Comparison of ENCODE assay signal across 1 cellular context in the genomic region with DNA sequence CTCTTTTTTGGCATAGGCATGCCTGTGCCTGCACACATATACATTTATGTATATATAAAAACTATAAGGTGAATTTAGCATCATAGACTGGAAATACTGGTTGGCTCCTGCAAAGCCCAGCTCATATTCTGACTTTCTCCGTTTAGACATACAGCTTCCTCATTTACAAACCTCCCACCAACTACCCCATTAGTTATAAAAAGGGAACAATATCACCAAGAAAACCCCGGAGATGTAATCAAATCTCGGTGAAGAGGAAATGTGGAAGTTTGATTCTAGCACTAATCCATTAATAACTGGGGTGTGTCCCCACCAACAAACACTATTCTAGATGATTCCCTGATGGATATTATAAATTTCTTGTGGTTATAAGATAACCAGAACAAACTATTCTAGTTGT.
TF ChIP-seq lines count a peak whose summit lies in the region.

No MANE protein-coding gene starts in this region.

TF ChIP-seq in GM23338, 12 proteins besides CTCF, POLR2A, EP300 and RAD21:
- TF ChIP-seq NANOG (IDR thresholded peaks at IDR 0.05; ENCODE audit: borderline replicate concordance), result no peak
- TF ChIP-seq, protein P1, sequence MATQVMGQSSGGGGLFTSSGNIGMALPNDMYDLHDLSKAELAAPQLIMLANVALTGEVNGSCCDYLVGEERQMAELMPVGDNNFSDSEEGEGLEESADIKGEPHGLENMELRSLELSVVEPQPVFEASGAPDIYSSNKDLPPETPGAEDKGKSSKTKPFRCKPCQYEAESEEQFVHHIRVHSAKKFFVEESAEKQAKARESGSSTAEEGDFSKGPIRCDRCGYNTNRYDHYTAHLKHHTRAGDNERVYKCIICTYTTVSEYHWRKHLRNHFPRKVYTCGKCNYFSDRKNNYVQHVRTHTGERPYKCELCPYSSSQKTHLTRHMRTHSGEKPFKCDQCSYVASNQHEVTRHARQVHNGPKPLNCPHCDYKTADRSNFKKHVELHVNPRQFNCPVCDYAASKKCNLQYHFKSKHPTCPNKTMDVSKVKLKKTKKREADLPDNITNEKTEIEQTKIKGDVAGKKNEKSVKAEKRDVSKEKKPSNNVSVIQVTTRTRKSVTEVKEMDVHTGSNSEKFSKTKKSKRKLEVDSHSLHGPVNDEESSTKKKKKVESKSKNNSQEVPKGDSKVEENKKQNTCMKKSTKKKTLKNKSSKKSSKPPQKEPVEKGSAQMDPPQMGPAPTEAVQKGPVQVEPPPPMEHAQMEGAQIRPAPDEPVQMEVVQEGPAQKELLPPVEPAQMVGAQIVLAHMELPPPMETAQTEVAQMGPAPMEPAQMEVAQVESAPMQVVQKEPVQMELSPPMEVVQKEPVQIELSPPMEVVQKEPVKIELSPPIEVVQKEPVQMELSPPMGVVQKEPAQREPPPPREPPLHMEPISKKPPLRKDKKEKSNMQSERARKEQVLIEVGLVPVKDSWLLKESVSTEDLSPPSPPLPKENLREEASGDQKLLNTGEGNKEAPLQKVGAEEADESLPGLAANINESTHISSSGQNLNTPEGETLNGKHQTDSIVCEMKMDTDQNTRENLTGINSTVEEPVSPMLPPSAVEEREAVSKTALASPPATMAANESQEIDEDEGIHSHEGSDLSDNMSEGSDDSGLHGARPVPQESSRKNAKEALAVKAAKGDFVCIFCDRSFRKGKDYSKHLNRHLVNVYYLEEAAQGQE (IDR thresholded peaks at IDR 0.05; ENCODE audit: unreplicated experiment), result no peak
- TF ChIP-seq, protein P2, sequence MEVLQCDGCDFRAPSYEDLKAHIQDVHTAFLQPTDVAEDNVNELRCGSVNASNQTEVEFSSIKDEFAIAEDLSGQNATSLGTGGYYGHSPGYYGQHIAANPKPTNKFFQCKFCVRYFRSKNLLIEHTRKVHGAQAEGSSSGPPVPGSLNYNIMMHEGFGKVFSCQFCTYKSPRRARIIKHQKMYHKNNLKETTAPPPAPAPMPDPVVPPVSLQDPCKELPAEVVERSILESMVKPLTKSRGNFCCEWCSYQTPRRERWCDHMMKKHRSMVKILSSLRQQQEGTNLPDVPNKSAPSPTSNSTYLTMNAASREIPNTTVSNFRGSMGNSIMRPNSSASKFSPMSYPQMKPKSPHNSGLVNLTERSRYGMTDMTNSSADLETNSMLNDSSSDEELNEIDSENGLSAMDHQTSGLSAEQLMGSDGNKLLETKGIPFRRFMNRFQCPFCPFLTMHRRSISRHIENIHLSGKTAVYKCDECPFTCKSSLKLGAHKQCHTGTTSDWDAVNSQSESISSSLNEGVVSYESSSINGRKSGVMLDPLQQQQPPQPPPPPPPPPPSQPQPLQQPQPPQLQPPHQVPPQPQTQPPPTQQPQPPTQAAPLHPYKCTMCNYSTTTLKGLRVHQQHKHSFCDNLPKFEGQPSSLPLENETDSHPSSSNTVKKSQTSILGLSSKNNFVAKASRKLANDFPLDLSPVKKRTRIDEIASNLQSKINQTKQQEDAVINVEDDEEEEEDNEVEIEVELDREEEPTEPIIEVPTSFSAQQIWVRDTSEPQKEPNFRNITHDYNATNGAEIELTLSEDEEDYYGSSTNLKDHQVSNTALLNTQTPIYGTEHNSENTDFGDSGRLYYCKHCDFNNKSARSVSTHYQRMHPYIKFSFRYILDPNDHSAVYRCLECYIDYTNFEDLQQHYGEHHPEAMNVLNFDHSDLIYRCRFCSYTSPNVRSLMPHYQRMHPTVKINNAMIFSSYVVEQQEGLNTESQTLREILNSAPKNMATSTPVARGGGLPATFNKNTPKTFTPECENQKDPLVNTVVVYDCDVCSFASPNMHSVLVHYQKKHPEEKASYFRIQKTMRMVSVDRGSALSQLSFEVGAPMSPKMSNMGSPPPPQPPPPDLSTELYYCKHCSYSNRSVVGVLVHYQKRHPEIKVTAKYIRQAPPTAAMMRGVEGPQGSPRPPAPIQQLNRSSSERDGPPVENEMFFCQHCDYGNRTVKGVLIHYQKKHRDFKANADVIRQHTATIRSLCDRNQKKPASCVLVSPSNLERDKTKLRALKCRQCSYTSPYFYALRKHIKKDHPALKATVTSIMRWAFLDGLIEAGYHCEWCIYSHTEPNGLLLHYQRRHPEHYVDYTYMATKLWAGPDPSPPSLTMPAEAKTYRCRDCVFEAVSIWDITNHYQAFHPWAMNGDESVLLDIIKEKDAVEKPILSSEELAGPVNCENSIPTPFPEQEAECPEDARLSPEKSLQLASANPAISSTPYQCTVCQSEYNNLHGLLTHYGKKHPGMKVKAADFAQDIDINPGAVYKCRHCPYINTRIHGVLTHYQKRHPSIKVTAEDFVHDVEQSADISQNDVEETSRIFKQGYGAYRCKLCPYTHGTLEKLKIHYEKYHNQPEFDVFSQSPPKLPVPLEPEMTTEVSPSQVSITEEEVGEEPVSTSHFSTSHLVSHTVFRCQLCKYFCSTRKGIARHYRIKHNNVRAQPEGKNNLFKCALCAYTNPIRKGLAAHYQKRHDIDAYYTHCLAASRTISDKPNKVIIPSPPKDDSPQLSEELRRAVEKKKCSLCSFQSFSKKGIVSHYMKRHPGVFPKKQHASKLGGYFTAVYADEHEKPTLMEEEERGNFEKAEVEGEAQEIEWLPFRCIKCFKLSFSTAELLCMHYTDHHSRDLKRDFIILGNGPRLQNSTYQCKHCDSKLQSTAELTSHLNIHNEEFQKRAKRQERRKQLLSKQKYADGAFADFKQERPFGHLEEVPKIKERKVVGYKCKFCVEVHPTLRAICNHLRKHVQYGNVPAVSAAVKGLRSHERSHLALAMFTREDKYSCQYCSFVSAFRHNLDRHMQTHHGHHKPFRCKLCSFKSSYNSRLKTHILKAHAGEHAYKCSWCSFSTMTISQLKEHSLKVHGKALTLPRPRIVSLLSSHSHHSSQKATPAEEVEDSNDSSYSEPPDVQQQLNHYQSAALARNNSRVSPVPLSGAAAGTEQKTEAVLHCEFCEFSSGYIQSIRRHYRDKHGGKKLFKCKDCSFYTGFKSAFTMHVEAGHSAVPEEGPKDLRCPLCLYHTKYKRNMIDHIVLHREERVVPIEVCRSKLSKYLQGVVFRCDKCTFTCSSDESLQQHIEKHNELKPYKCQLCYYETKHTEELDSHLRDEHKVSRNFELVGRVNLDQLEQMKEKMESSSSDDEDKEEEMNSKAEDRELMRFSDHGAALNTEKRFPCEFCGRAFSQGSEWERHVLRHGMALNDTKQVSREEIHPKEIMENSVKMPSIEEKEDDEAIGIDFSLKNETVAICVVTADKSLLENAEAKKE (CRISPR knock-in tag; IDR thresholded peaks at IDR 0.05), result no peak
- TF ChIP-seq ZNF331 (CRISPR knock-in tag; IDR thresholded peaks at IDR 0.05; ENCODE audit: low read depth), result no peak
- TF ChIP-seq EZH2phosphoT487 (IDR thresholded peaks at IDR 0.05; ENCODE audit: unreplicated experiment), result no peak
- TF ChIP-seq CREB1 (CRISPR knock-in tag; IDR thresholded peaks at IDR 0.05; ENCODE audit: low read depth), result no peak
- no peak for TF ChIP-seq STAT1 (IDR thresholded peaks at IDR 0.05; ENCODE audit: unreplicated experiment)
- TF ChIP-seq, protein P3, sequence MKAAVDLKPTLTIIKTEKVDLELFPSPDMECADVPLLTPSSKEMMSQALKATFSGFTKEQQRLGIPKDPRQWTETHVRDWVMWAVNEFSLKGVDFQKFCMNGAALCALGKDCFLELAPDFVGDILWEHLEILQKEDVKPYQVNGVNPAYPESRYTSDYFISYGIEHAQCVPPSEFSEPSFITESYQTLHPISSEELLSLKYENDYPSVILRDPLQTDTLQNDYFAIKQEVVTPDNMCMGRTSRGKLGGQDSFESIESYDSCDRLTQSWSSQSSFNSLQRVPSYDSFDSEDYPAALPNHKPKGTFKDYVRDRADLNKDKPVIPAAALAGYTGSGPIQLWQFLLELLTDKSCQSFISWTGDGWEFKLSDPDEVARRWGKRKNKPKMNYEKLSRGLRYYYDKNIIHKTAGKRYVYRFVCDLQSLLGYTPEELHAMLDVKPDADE (IDR thresholded peaks at IDR 0.05), result no peak
- TF ChIP-seq POLR2AphosphoS5 (IDR thresholded peaks at IDR 0.05; ENCODE audit: low read depth), result no peak
- no peak for TF ChIP-seq JUNB (IDR thresholded peaks at IDR 0.05; ENCODE audit: unreplicated experiment)
